32 cellular contexts compared by ENCODE assay signal in genomic region chr14:106488293-106488692, GRCh38.
"Had no signal": no experiment of that assay in that cellular context is flagged by ENCODE, and none has a peak within 500 bp of the region (broad histone marks: within the 10 kb centered on the region; RNA-seq: fewer than 3 reads in every experiment).

No MANE protein-coding gene starts in this region.

- H3K9me3 Mint-ChIP-seq: activated CD4-positive, alpha-beta memory T cell treated with anti-CD3 and anti-CD28 coated beads for 36 hours; activated CD4-positive, alpha-beta T cell treated with anti-CD3 and anti-CD28 coated beads, Interleukin-2, amount 10 ng/mL, durations not matched to agents 24 days and 14 days; activated CD8-positive, alpha-beta T cell treated with anti-CD3 and anti-CD28 coated beads for 36 hours; activated naive CD4-positive, alpha-beta T cell treated with anti-CD3 and anti-CD28 coated beads for 36 hours; activated naive CD4-positive, alpha-beta T cell treated with anti-CD3 and anti-CD28 coated beads, Interleukin-2, amount 50 U/mL, for 72 hours; activated naive CD8-positive, alpha-beta T cell treated with anti-CD3 and anti-CD28 coated beads, Interleukin-2, amount 10 ng/mL, durations not matched to agents 7 days and 5 days; activated T-cell treated with anti-CD3 and anti-CD28 coated beads, Interleukin-2, amount 50 U/mL, for 4 hours; activated T-cell treated with anti-CD3 and anti-CD28 coated beads, Interleukin-2, amount 50 U/mL, for 72 hours; activated T-helper 17 cell treated with anti-CD3 and anti-CD28 coated beads, Interleukin-2, amount 50 U/mL, for 72 hours; T-helper 1 cell treated with Interleukin-12 subunit alpha and Interleukin-12 subunit beta and Interleukin-4 antibody, amounts not matched to agents 30 μg/mL and 1 μg/mL, for 36 hours; T-helper 2 cell treated with Interferon-gamma antibody and Interleukin-4, amounts not matched to agents 5 μg/mL and 100 μg/mL, for 36 hours had no signal

- ATAC-seq: body of pancreas had no signal

- H3K4me1 Mint-ChIP-seq: activated B cell treated with CpG ODN at 0.5 μM for 24 hours had no signal

- H3K27ac Mint-ChIP-seq: activated B cell treated with CpG ODN at 0.5 μM for 24 hours; activated naive CD8-positive, alpha-beta T cell treated with anti-CD3 and anti-CD28 coated beads, Interleukin-2, amount 10 ng/mL, durations not matched to agents 7 days and 5 days had no signal

- H3K27me3 Mint-ChIP-seq: activated B cell treated with CpG ODN at 0.5 μM for 24 hours; activated CD4-positive, alpha-beta memory T cell treated with anti-CD3 and anti-CD28 coated beads for 36 hours; activated CD8-positive, alpha-beta T cell treated with anti-CD3 and anti-CD28 coated beads for 36 hours; activated T-helper 17 cell treated with anti-CD3 and anti-CD28 coated beads, Interleukin-2, amount 50 U/mL, for 72 hours had no signal

- H3K36me3 Mint-ChIP-seq: activated CD4-positive, alpha-beta memory T cell treated with anti-CD3 and anti-CD28 coated beads for 36 hours; activated naive CD4-positive, alpha-beta T cell treated with anti-CD3 and anti-CD28 coated beads, Interleukin-2, amount 50 U/mL, for 72 hours; activated naive CD8-positive, alpha-beta T cell treated with anti-CD3 and anti-CD28 coated beads, Interleukin-2, amount 10 ng/mL, durations not matched to agents 7 days and 5 days had no signal

- DNase-seq: activated B cell treated with CpG ODN at 0.5 μM for 24 hours; activated CD4-positive, alpha-beta memory T cell treated with anti-CD3 and anti-CD28 coated beads for 36 hours; activated CD4-positive, alpha-beta T cell treated with anti-CD3 and anti-CD28 coated beads for 4 hours; activated CD4-positive, alpha-beta T cell treated with anti-CD3 and anti-CD28 coated beads, Interleukin-2, amount 50 U/mL, for 1 hour; activated CD4-positive, alpha-beta T cell treated with anti-CD3 and anti-CD28 coated beads, Interleukin-2, amount 50 U/mL, for 4 hours; activated CD4-positive, CD25-positive, alpha-beta regulatory T cell treated with anti-CD3 and anti-CD28 coated beads, Interleukin-2, amount 50 U/mL, for 72 hours; activated CD8-positive, alpha-beta memory T cell treated with anti-CD3 and anti-CD28 coated beads, Interleukin-2, amount 50 U/mL, for 4 hours; activated CD8-positive, alpha-beta T cell treated with anti-CD3 and anti-CD28 coated beads for 36 hours; activated effector memory CD4-positive, alpha-beta T cell treated with anti-CD3 and anti-CD28 coated beads, Interleukin-2, amount 50 U/mL, for 16 hours; activated gamma-delta T cell treated with Interleukin-2 at 50 U/mL for 16 hours; activated naive CD4-positive, alpha-beta T cell; activated naive CD4-positive, alpha-beta T cell treated with anti-CD3 and anti-CD28 coated beads for 36 hours; activated naive CD4-positive, alpha-beta T cell treated with anti-CD3 and anti-CD28 coated beads, Interleukin-2, amount 50 U/mL, for 16 hours; activated naive CD8-positive, alpha-beta T cell treated with anti-CD3 and anti-CD28 coated beads, Interleukin-2, amount 10 ng/mL, durations not matched to agents 7 days and 5 days; activated T-cell treated with anti-CD3 and anti-CD28 coated beads for 4 hours; activated T-cell treated with anti-CD3 and anti-CD28 coated beads, Interleukin-2, amount 50 U/mL, for 4 hours; activated T-cell treated with anti-CD3 and anti-CD28 coated beads, Interleukin-2, amount 50 U/mL, for 72 hours; adrenal gland; amniotic stem cell; aorta; body of pancreas; brain microvascular endothelial cell; central memory CD4-positive, alpha-beta T cell; SW 1271; T-helper 1 cell; T-helper 2 cell; T-helper 9 cell had no signal

- H3K4me3 Mint-ChIP-seq: activated B cell treated with CpG ODN at 0.5 μM for 24 hours; activated CD4-positive, alpha-beta memory T cell treated with anti-CD3 and anti-CD28 coated beads for 36 hours; activated CD8-positive, alpha-beta T cell treated with anti-CD3 and anti-CD28 coated beads for 36 hours; activated naive CD4-positive, alpha-beta T cell treated with anti-CD3 and anti-CD28 coated beads for 36 hours; activated naive CD8-positive, alpha-beta T cell treated with anti-CD3 and anti-CD28 coated beads, Interleukin-2, amount 10 ng/mL, durations not matched to agents 7 days and 5 days; activated T-cell treated with anti-CD3 and anti-CD28 coated beads, Interleukin-2, amount 50 U/mL, for 4 hours; T-helper 1 cell treated with Interleukin-12 subunit alpha and Interleukin-12 subunit beta and Interleukin-4 antibody, amounts not matched to agents 30 μg/mL and 1 μg/mL, for 36 hours had no signal
